ENCODE assay signal across 9 cellular contexts in genomic region chr11:108160970-108161566, GRCh38. TPM values are rescaled to one million over a fixed set of nuclear protein-coding genes. Genes with fewer than 3 reads are reported as not detected.
A peak's percentile ranks its signal among the peaks of the same experiment; 100 is the strongest.
DNase-seq lines count a peak whose midpoint lies in the region; ATAC-seq and TF ChIP-seq lines count a peak whose summit lies in the region.
"Had no signal": no experiment of that assay in that cellular context is flagged by ENCODE, and none has a peak within 500 bp of the region (broad histone marks: within the 10 kb centered on the region; RNA-seq: fewer than 3 reads in every experiment).

No MANE protein-coding gene starts in this region.

- no peak overlapping the region for H3K27ac ChIP-seq in CD4-positive, alpha-beta T cell (ENCODE audit: low read depth, low read length)

- no peaks in the 10 kb centered on the region for H3K9me3 Mint-ChIP-seq in CD4-positive, alpha-beta T cell

- TF ChIP-seq CTCF in CD4-positive, alpha-beta T cell (IDR thresholded peaks at IDR 0.05) = no peak

- peaks cover 60% of the 10 kb centered on the region for H3K36me3 Mint-ChIP-seq in CD4-positive, alpha-beta T cell (ENCODE audit: low read depth)

- no peaks in the 10 kb centered on the region for H3K27me3 ChIP-seq in CD4-positive, alpha-beta T cell (ENCODE audit: control insufficient read depth, insufficient read depth, low read length)

- ATAC-seq in CD4-positive, alpha-beta T cell (ENCODE audit: poor library complexity) = peak; percentile 55
- peak; percentile 91 for ATAC-seq in HG03039 (IDR thresholded peaks at IDR 0.05; ENCODE audit: unreplicated experiment)
- no peak for ATAC-seq in left ventricle myocardium superior

- H3K9me3 ChIP-seq in CD4-positive, alpha-beta T cell (ENCODE audit: control insufficient read depth, low read length) = no peaks in the 10 kb centered on the region

- POLR2A ChIA-PET in CD4-positive, alpha-beta T cell (lab: Charles Lee) = no interaction called here

- no peak for DNase-seq in CD4-positive, alpha-beta T cell
- peak; percentile 40 for DNase-seq in GM19240 (ENCODE audit: insufficient read length, low spot score)
- peak; percentile 2 for DNase-seq in SKM-1 (lab: John Stamatoyannopoulos, UW; ENCODE audit: unreplicated experiment)
- no peak for DNase-seq in activated gamma-delta T cell (lab: John Stamatoyannopoulos, UW)
- no peak for DNase-seq in left ventricle myocardium superior
- no peak for DNase-seq in cerebellum (ENCODE audit: low spot score)
- no peak for DNase-seq in anterior cingulate cortex (lab: John Stamatoyannopoulos, UW)
- DNase-seq: NCI-H2029 treated with DMSO at 0.1 percent for 48 hours had no signal

- peak overlapping the region; percentile 85 for H3K27ac Mint-ChIP-seq in CD4-positive, alpha-beta T cell

- no peak overlapping the region for H3K4me3 Mint-ChIP-seq in CD4-positive, alpha-beta T cell

- intact Hi-C loops in CD4-positive, alpha-beta T cell (cut with DNase I, micrococcal nuclease) = no loop called here
- intact Hi-C loops in left ventricle myocardium superior (cut with micrococcal nuclease) = no loop called here

- CTCF ChIA-PET in CD4-positive, alpha-beta T cell (lab: Charles Lee) = no interaction called here

- H3K4me1 Mint-ChIP-seq in CD4-positive, alpha-beta T cell (ENCODE audit: low read depth) = peaks cover 16% of the 10 kb centered on the region

- no peaks in the 10 kb centered on the region for H3K27me3 Mint-ChIP-seq in CD4-positive, alpha-beta T cell

RNA-seq across cellular contexts. Expression of gene ACAT1, which starts 39.7 kb away (rescaled TPM):
- total RNA-seq in CD4-positive, alpha-beta T cell = 10 to 100 TPM; 13.8 to 18.5 TPM
- 398 TPM for total RNA-seq in left ventricle myocardium superior
- 59.1 TPM for total RNA-seq in cerebellum

Comparison
In these comparisons a context has a peak if more than half of its experiments do, and no peak if none do; other contexts are left out.
1. DNase-seq: peak in GM19240 (single experiment) and SKM-1 (single experiment); none in CD4-positive, alpha-beta T cell (0 of 10), activated gamma-delta T cell (single experiment), left ventricle myocardium superior (single experiment), cerebellum (single experiment) and anterior cingulate cortex (0 of 58).